Comparison of ENCODE assay signal across 17 cellular contexts in the genomic region with DNA sequence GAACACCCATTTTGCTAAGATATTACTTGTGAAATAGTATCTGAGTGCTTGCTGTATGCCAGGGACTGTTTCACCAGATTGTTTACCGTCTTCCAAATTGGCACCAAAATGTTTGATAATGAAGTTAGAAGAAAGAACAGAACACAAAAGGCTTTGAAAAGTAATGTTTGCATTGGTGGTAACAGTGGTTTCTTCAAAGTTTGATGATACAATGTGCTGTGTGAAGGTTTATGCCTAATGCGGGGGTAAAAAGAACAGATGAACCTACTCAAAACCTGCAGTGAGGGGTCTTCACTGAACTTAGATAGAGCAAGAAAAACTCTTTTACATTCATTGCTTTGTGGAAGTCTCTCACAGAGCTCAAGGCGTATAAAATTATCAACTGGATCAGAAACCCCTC.
A peak's percentile ranks its signal among the peaks of the same experiment; 100 is the strongest.
DNase-seq lines count a peak whose midpoint lies in the region; ATAC-seq and TF ChIP-seq lines count a peak whose summit lies in the region.
"Had no signal": no experiment of that assay in that cellular context is flagged by ENCODE, and none has a peak within 500 bp of the region (broad histone marks: within the 10 kb centered on the region; RNA-seq: fewer than 3 reads in every experiment).

No MANE protein-coding gene starts in this region.

- no peaks in the 10 kb centered on the region for H3K27me3 Mint-ChIP-seq in activated CD8-positive, alpha-beta memory T cell treated with anti-CD3 and anti-CD28 coated beads, Interleukin-2, amount 10 ng/mL, durations not matched to agents 7 days and 5 days
- no peaks in the 10 kb centered on the region for H3K27me3 Mint-ChIP-seq in CD4-positive, alpha-beta memory T cell
- H3K27me3 Mint-ChIP-seq in activated T-helper 17 cell treated with anti-CD3 and anti-CD28 coated beads, Interleukin-2, amount 50 U/mL, for 72 hours: no peaks in the 10 kb centered on the region
- H3K27me3 Mint-ChIP-seq in naive thymus-derived CD4-positive, alpha-beta T cell: no peaks in the 10 kb centered on the region

- no peak overlapping the region for H3K4me3 Mint-ChIP-seq in activated CD8-positive, alpha-beta memory T cell treated with anti-CD3 and anti-CD28 coated beads, Interleukin-2, amount 10 ng/mL, durations not matched to agents 7 days and 5 days
- H3K4me3 Mint-ChIP-seq in CD4-positive, alpha-beta memory T cell: peak overlapping the region in 6 of 8 donors; percentile 6 to 76 (median 44)
- peak overlapping the region; percentile 65 for H3K4me3 Mint-ChIP-seq in activated T-helper 17 cell treated with anti-CD3 and anti-CD28 coated beads, Interleukin-2, amount 50 U/mL, for 72 hours
- peak overlapping the region in 8 of 10 donors; percentile 38 to 67 (median 60) for H3K4me3 Mint-ChIP-seq in naive thymus-derived CD4-positive, alpha-beta T cell

- H3K27ac ChIP-seq in CD4-positive, alpha-beta memory T cell (ENCODE audit: low read depth, low read length): no peak overlapping the region
- H3K27ac ChIP-seq in naive thymus-derived CD4-positive, alpha-beta T cell (ENCODE audit: low read depth, low read length): peak overlapping the region; percentile 53
- H3K27ac ChIP-seq: PC-9 had no signal

- H3K36me3 Mint-ChIP-seq in activated CD8-positive, alpha-beta memory T cell treated with anti-CD3 and anti-CD28 coated beads, Interleukin-2, amount 10 ng/mL, durations not matched to agents 7 days and 5 days: peaks cover 59% of the 10 kb centered on the region
- H3K36me3 Mint-ChIP-seq in CD4-positive, alpha-beta memory T cell: peaks cover 26 to 45% of the 10 kb centered on the region in 2 donors
- peaks cover 79% of the 10 kb centered on the region for H3K36me3 Mint-ChIP-seq in activated T-helper 17 cell treated with anti-CD3 and anti-CD28 coated beads, Interleukin-2, amount 50 U/mL, for 72 hours (ENCODE audit: low read depth)
- peaks cover 5 to 52% (median 6%) of the 10 kb centered on the region in 5 donors for H3K36me3 Mint-ChIP-seq in naive thymus-derived CD4-positive, alpha-beta T cell

- peaks cover 99% of the 10 kb centered on the region for H3K4me1 ChIP-seq in CD4-positive, alpha-beta memory T cell (ENCODE audit: insufficient read depth, low read length)
- H3K4me1 ChIP-seq in naive thymus-derived CD4-positive, alpha-beta T cell (ENCODE audit: control insufficient read depth in 2 of 2, insufficient read depth in 2 of 2, low read length in 2 of 2): peaks cover 88 to 93% of the 10 kb centered on the region in 2 donors

- intact Hi-C loops in CD4-positive, alpha-beta memory T cell (cut with micrococcal nuclease): no loop called here
- intact Hi-C loops in naive thymus-derived CD4-positive, alpha-beta T cell (cut with micrococcal nuclease): loop anchor here in 1 of 2 donors (1.0 kb wide), 1 partner anchor 9 kb away; no protein-coding TSS in a partner anchor

- no peak overlapping the region for H3K4me3 ChIP-seq in CD4-positive, alpha-beta memory T cell (ENCODE audit: low read length in 2 of 2)
- no peak overlapping the region for H3K4me3 ChIP-seq in naive thymus-derived CD4-positive, alpha-beta T cell (ENCODE audit: low read length)
- H3K4me3 ChIP-seq: K562, PC-9 had no signal

- POLR2A ChIA-PET in CD4-positive, alpha-beta memory T cell (lab: Charles Lee; ENCODE audit: partially characterized antibody): interaction anchor here (0.7 to 4.3 kb wide), 6 partner anchors 8 to 79 kb away, joined by 3 to 30 read pairs (median 4); a partner anchor contains a TSS
- POLR2A ChIA-PET in naive thymus-derived CD4-positive, alpha-beta T cell (lab: Charles Lee): interaction anchor here (0.7 to 3.0 kb wide), 8 partner anchors 10 to 267 kb away, joined by 3 to 13 read pairs (median 4); a partner anchor contains a TSS

- H3K27ac Mint-ChIP-seq in activated CD8-positive, alpha-beta memory T cell treated with anti-CD3 and anti-CD28 coated beads, Interleukin-2, amount 10 ng/mL, durations not matched to agents 7 days and 5 days: peak overlapping the region; percentile 69
- peak overlapping the region in 6 of 7 donors; percentile 1 to 91 (median 84) for H3K27ac Mint-ChIP-seq in CD4-positive, alpha-beta memory T cell
- peak overlapping the region; percentile 65 for H3K27ac Mint-ChIP-seq in activated T-helper 17 cell treated with anti-CD3 and anti-CD28 coated beads, Interleukin-2, amount 50 U/mL, for 72 hours
- peak overlapping the region in 8 of 9 donors; percentile 44 to 94 (median 84) for H3K27ac Mint-ChIP-seq in naive thymus-derived CD4-positive, alpha-beta T cell

- ATAC-seq in activated CD8-positive, alpha-beta memory T cell treated with anti-CD3 and anti-CD28 coated beads, Interleukin-2, amount 10 ng/mL, durations not matched to agents 7 days and 5 days: no peak
- no peak for ATAC-seq in activated T-helper 17 cell treated with anti-CD3 and anti-CD28 coated beads, Interleukin-2, amount 50 U/mL, for 72 hours (replicated peaks)
- ATAC-seq in naive thymus-derived CD4-positive, alpha-beta T cell: peak; percentile 44
- ATAC-seq in SK-N-SH treated with all-trans-retinoic acid at 6 μM for 48 hours: no peak
- ATAC-seq: K562 had no signal

- peaks cover 88% of the 10 kb centered on the region for H3K4me1 Mint-ChIP-seq in activated CD8-positive, alpha-beta memory T cell treated with anti-CD3 and anti-CD28 coated beads, Interleukin-2, amount 10 ng/mL, durations not matched to agents 7 days and 5 days
- H3K4me1 Mint-ChIP-seq in CD4-positive, alpha-beta memory T cell: peaks cover 61 to 76% (median 69%) of the 10 kb centered on the region in 4 donors
- H3K4me1 Mint-ChIP-seq in activated T-helper 17 cell treated with anti-CD3 and anti-CD28 coated beads, Interleukin-2, amount 50 U/mL, for 72 hours: peaks cover 81% of the 10 kb centered on the region
- peaks cover 0 to 93% (median 76%) of the 10 kb centered on the region in 7 donors for H3K4me1 Mint-ChIP-seq in naive thymus-derived CD4-positive, alpha-beta T cell

- H3K9me3 Mint-ChIP-seq in activated CD8-positive, alpha-beta memory T cell treated with anti-CD3 and anti-CD28 coated beads, Interleukin-2, amount 10 ng/mL, durations not matched to agents 7 days and 5 days (ENCODE audit: low read depth): no peaks in the 10 kb centered on the region
- no peaks in the 10 kb centered on the region for H3K9me3 Mint-ChIP-seq in CD4-positive, alpha-beta memory T cell
- no peaks in the 10 kb centered on the region for H3K9me3 Mint-ChIP-seq in activated T-helper 17 cell treated with anti-CD3 and anti-CD28 coated beads, Interleukin-2, amount 50 U/mL, for 72 hours
- no peaks in the 10 kb centered on the region for H3K9me3 Mint-ChIP-seq in naive thymus-derived CD4-positive, alpha-beta T cell

- peaks cover 4% of the 10 kb centered on the region for H3K36me3 ChIP-seq in CD4-positive, alpha-beta memory T cell (ENCODE audit: insufficient read depth, low read length)
- H3K36me3 ChIP-seq in naive thymus-derived CD4-positive, alpha-beta T cell (ENCODE audit: control insufficient read depth in 2 of 3, insufficient read depth in 3 of 3, low read length in 3 of 3): peaks cover 0 to 2% (median 0%) of the 10 kb centered on the region in 3 experiments

- H3K9me3 ChIP-seq in CD4-positive, alpha-beta memory T cell (ENCODE audit: control insufficient read depth in 1 of 2, low read length in 2 of 2): no peaks in the 10 kb centered on the region
- H3K9me3 ChIP-seq in naive thymus-derived CD4-positive, alpha-beta T cell (ENCODE audit: control insufficient read depth in 2 of 3, low read length in 3 of 3): no peaks in the 10 kb centered on the region

- DNase-seq in activated CD8-positive, alpha-beta memory T cell treated with anti-CD3 and anti-CD28 coated beads, Interleukin-2, amount 10 ng/mL, durations not matched to agents 7 days and 5 days: no peak
- no peak for DNase-seq in activated CD8-positive, alpha-beta memory T cell treated with anti-CD3 and anti-CD28 coated beads, Interleukin-2, amount 50 U/mL, for 48 hours
- no peak for DNase-seq in CD4-positive, alpha-beta memory T cell
- no peak for DNase-seq in naive thymus-derived CD4-positive, alpha-beta T cell
- DNase-seq in NCI-H2029 treated with DMSO at 0.1 percent for 48 hours (lab: John Stamatoyannopoulos, UW) (no peak), NCI-H2081 (lab: John Stamatoyannopoulos, UW) (no peak)
- DNase-seq: C1 segment of cervical spinal cord, DMS53, MV-4-11, NCI-H1436, NCI-H2081 treated with DMSO at 0.1 percent for 48 hours, NCI-H510A, NCI-H774, PC-9 had no signal

- CTCF ChIA-PET in activated CD8-positive, alpha-beta memory T cell treated with anti-CD3 and anti-CD28 coated beads, Interleukin-2, amount 10 ng/mL, durations not matched to agents 7 days and 5 days (lab: Charles Lee): interaction anchor here (0.7 to 1.3 kb wide), 4 partner anchors 9 to 333 kb away, joined by 3 to 4 read pairs (median 3); no protein-coding TSS in a partner anchor
- CTCF ChIA-PET in CD4-positive, alpha-beta memory T cell (lab: Charles Lee; ENCODE audit: partially characterized antibody): interaction anchor here (1.0 to 1.2 kb wide), 2 partner anchors 8 to 45 kb away, joined by 3 to 4 read pairs; no protein-coding TSS in a partner anchor
- CTCF ChIA-PET in naive thymus-derived CD4-positive, alpha-beta T cell (lab: Charles Lee): interaction anchor here (0.6 kb wide), 1 partner anchor 404 kb away, joined by 3 read pairs; no protein-coding TSS in a partner anchor

- no peaks in the 10 kb centered on the region for H3K27me3 ChIP-seq in CD4-positive, alpha-beta memory T cell (ENCODE audit: insufficient read depth, low read length)
- H3K27me3 ChIP-seq in naive thymus-derived CD4-positive, alpha-beta T cell (ENCODE audit: control insufficient read depth in 2 of 2, insufficient read depth in 2 of 2, low read length in 2 of 2): no peaks in the 10 kb centered on the region

TF ChIP-seq in SK-N-SH treated with all-trans-retinoic acid at 6 μM for 48 hours, 23 proteins besides CTCF, POLR2A, EP300 and RAD21 (continues in another document):
- TF ChIP-seq ZNF8 (CRISPR knock-in tag; IDR thresholded peaks at IDR 0.05): no peak
- TF ChIP-seq SNAI2 (CRISPR knock-in tag; IDR thresholded peaks at IDR 0.05): no peak
- TF ChIP-seq BACH2 (CRISPR knock-in tag; IDR thresholded peaks at IDR 0.05; ENCODE audit: borderline replicate concordance): no peak
- TF ChIP-seq, protein P1, sequence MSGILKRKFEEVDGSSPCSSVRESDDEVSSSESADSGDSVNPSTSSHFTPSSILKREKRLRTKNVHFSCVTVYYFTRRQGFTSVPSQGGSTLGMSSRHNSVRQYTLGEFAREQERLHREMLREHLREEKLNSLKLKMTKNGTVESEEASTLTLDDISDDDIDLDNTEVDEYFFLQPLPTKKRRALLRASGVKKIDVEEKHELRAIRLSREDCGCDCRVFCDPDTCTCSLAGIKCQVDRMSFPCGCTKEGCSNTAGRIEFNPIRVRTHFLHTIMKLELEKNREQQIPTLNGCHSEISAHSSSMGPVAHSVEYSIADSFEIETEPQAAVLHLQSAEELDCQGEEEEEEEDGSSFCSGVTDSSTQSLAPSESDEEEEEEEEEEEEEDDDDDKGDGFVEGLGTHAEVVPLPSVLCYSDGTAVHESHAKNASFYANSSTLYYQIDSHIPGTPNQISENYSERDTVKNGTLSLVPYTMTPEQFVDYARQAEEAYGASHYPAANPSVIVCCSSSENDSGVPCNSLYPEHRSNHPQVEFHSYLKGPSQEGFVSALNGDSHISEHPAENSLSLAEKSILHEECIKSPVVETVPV (CRISPR knock-in tag; IDR thresholded peaks at IDR 0.05): no peak
- no peak for TF ChIP-seq GLIS3 (CRISPR knock-in tag; IDR thresholded peaks at IDR 0.05)
- no peak for TF ChIP-seq ZFP3 (CRISPR knock-in tag; IDR thresholded peaks at IDR 0.05)
- TF ChIP-seq ZC3H10 (CRISPR knock-in tag; IDR thresholded peaks at IDR 0.05): no peak
